2 cellular contexts compared by ENCODE assay signal in genomic region chr1:33393524-33393923, GRCh38.
TF ChIP-seq lines count a peak whose summit lies in the region.

No MANE protein-coding gene starts in this region.

TF ChIP-seq in IMR-90, 13 proteins besides CTCF, POLR2A, EP300 and RAD21:
- TF ChIP-seq BHLHE40 (IDR thresholded peaks at IDR 0.05; ENCODE audit: low read depth, low read length) (no peak), NFE2L2 (IDR thresholded peaks at IDR 0.05; ENCODE audit: low read depth, low read length) (no peak), RFX5 (IDR thresholded peaks at IDR 0.05; ENCODE audit: low read depth, low read length) (no peak), RCOR1 (IDR thresholded peaks at IDR 0.05; ENCODE audit: insufficient replicate concordance, low read length) (no peak), CHD1 (IDR thresholded peaks at IDR 0.05; ENCODE audit: low read depth, low read length) (no peak), MAFK (IDR thresholded peaks at IDR 0.05; ENCODE audit: low read depth, low read length) (no peak), MAZ (IDR thresholded peaks at IDR 0.05; ENCODE audit: borderline replicate concordance, low read depth, low read length) (no peak), FOS (IDR thresholded peaks at IDR 0.05; ENCODE audit: low read depth, low read length) (no peak), CEBPB (IDR thresholded peaks at IDR 0.05; ENCODE audit: low read depth, low read length) (no peak)
- TF ChIP-seq, protein P1, sequence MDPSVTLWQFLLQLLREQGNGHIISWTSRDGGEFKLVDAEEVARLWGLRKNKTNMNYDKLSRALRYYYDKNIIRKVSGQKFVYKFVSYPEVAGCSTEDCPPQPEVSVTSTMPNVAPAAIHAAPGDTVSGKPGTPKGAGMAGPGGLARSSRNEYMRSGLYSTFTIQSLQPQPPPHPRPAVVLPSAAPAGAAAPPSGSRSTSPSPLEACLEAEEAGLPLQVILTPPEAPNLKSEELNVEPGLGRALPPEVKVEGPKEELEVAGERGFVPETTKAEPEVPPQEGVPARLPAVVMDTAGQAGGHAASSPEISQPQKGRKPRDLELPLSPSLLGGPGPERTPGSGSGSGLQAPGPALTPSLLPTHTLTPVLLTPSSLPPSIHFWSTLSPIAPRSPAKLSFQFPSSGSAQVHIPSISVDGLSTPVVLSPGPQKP (IDR thresholded peaks at IDR 0.05; ENCODE audit: borderline replicate concordance, low read depth, low read length) = no peak
- TF ChIP-seq, protein P2, sequence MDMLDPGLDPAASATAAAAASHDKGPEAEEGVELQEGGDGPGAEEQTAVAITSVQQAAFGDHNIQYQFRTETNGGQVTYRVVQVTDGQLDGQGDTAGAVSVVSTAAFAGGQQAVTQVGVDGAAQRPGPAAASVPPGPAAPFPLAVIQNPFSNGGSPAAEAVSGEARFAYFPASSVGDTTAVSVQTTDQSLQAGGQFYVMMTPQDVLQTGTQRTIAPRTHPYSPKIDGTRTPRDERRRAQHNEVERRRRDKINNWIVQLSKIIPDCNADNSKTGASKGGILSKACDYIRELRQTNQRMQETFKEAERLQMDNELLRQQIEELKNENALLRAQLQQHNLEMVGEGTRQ (IDR thresholded peaks at IDR 0.05; ENCODE audit: low read depth, low read length) = no peak

TF ChIP-seq in neural cell, 6 proteins besides CTCF, POLR2A, EP300 and RAD21:
- TF ChIP-seq POLR2AphosphoS5 (IDR thresholded peaks at IDR 0.05) (peak; percentile 15), MXI1 (conservative IDR thresholded peaks at IDR 0.05; ENCODE audit: poor library complexity, severe bottlenecking) (no peak), SMC3 (conservative IDR thresholded peaks at IDR 0.05; ENCODE audit: poor library complexity) (no peak), REST (IDR thresholded peaks at IDR 0.05; ENCODE audit: borderline replicate concordance) (peak; percentile 82)
